In genomic region chr9:17137576-17137975, GRCh38 we compare ENCODE assay signal across 15 cellular contexts.
"Had no signal": no experiment of that assay in that cellular context is flagged by ENCODE, and none has a peak within 500 bp of the region (broad histone marks: within the 10 kb centered on the region; RNA-seq: fewer than 3 reads in every experiment).

No MANE protein-coding gene starts in this region.

- H3K9me3 ChIP-seq: neutrophil, right atrium auricular region, thyroid gland, uterus had no signal

- ATAC-seq: activated CD8-positive, alpha-beta memory T cell treated with anti-CD3 and anti-CD28 coated beads, Interleukin-2, amount 10 ng/mL, durations not matched to agents 7 days and 5 days; left cardiac atrium had no signal

- H3K27ac ChIP-seq: cardiac muscle cell, neutrophil, right atrium auricular region, thyroid gland, uterus had no signal

- H3K36me3 ChIP-seq: cardiac muscle cell, neutrophil, right atrium auricular region, thyroid gland, uterus had no signal

- DNase-seq: activated CD4-positive, alpha-beta T cell treated with anti-CD3 and anti-CD28 coated beads for 1 hour; activated CD4-positive, alpha-beta T cell treated with anti-CD3 and anti-CD28 coated beads, Interleukin-2, amount 50 U/mL, for 48 hours; activated CD8-positive, alpha-beta memory T cell treated with anti-CD3 and anti-CD28 coated beads, Interleukin-2, amount 10 ng/mL, durations not matched to agents 7 days and 5 days; activated effector memory CD4-positive, alpha-beta T cell treated with Interleukin-2 at 50 U/mL for 16 hours; activated T-cell treated with anti-CD3 and anti-CD28 coated beads, Interleukin-2, amount 50 U/mL, for 24 hours; left cardiac atrium; naive B cell; small intestine; T1000; thyroid gland; uterus had no signal

- H3K4me3 ChIP-seq: cardiac muscle cell, lung, right atrium auricular region, thyroid gland, uterus had no signal

- H3K27me3 ChIP-seq: neutrophil, right atrium auricular region, thyroid gland, uterus had no signal
